22 cellular contexts compared by ENCODE assay signal in the genomic region with DNA sequence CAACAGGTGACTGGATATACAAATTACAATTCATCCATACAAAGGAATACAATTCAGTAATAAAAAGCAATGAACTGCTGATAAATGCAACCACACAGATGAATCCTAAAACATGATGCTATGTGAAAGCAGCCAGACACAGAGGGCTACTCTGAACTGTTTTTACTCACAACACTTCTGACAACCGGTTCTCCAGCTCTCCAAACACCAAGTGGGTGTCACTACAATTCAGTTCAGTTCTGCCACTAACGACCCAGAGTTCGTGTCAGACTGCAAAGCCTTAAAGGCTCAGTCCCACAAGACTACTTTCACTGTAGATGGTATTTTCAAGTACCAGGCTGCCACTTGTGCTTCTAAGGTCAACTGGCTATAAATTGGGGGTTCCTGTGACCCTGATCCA.
A peak's percentile ranks its signal among the peaks of the same experiment; 100 is the strongest.
DNase-seq lines count a peak whose midpoint lies in the region; ATAC-seq, FAIRE-seq and TF ChIP-seq lines count a peak whose summit lies in the region.
"Had no signal": no experiment of that assay in that cellular context is flagged by ENCODE, and none has a peak within 500 bp of the region (broad histone marks: within the 10 kb centered on the region; RNA-seq: fewer than 3 reads in every experiment).

No MANE protein-coding gene starts in this region.

- no peaks in the 10 kb centered on the region for H3K27me3 ChIP-seq in SK-N-SH (ENCODE audit: insufficient read depth)
- H3K27me3 ChIP-seq in OCI-LY3 (ENCODE audit: low read depth, low read length): no peaks in the 10 kb centered on the region; the same call in 1 of the 2 replicates
- no peaks in the 10 kb centered on the region for H3K27me3 ChIP-seq in endothelial cell of umbilical vein (ENCODE audit: control insufficient read depth in 2 of 2, insufficient read depth in 2 of 2, low read length in 2 of 2)
- H3K27me3 ChIP-seq in esophagus squamous epithelium: peaks cover 0 to 17% (median 0%) of the 10 kb centered on the region in 4 donors
- H3K27me3 ChIP-seq: BLaER1 had no signal

- ATAC-seq in SK-N-SH treated with all-trans-retinoic acid at 6 μM for 48 hours (peak; percentile 41; the same call in 2 of the 3 replicates), HG02884 (IDR thresholded peaks at IDR 0.05; ENCODE audit: unreplicated experiment) (no peak)
- peak; percentile 8 for ATAC-seq in stimulated activated effector memory CD8-positive, alpha-beta T cell treated with anti-CD3 and anti-CD28 coated beads, Interleukin-12 subunit alpha, Interleukin-12 subunit beta, amount 100 ng/mL, for 72 hours
- ATAC-seq: CD8-positive, alpha-beta T cell; Panc1; Right ventricle myocardium inferior had no signal

- no peaks in the 10 kb centered on the region for H3K9me2 ChIP-seq in SK-N-SH

- H3K9ac ChIP-seq in SK-N-SH (no peak overlapping the region), OCI-LY3 (ENCODE audit: low read length) (no peak overlapping the region), endothelial cell of umbilical vein (replicated peaks; ENCODE audit: extremely low read depth, insufficient read depth, low read length) (no peak overlapping the region)
- H3K9ac ChIP-seq: BLaER1 had no signal

- DNase-seq in SK-N-SH: no peak
- DNase-seq in endothelial cell of umbilical vein (ENCODE audit: low read depth, low spot score): no peak
- no peak for DNase-seq in stimulated activated effector memory CD8-positive, alpha-beta T cell treated with anti-CD3 and anti-CD28 coated beads, Interleukin-12 subunit alpha, Interleukin-12 subunit beta, amount 100 ng/mL, for 72 hours (ENCODE audit: low spot score in 2 of 2)
- no peak for DNase-seq in activated naive CD4-positive, alpha-beta T cell treated with anti-CD3 and anti-CD28 coated beads, Interleukin-2, amount 50 U/mL, for 16 hours
- DNase-seq in esophagus squamous epithelium (lab: John Stamatoyannopoulos, UW): no peak
- DNase-seq: CD8-positive, alpha-beta T cell; GF-D8; HCEC 1CT; NCI-H1417; NCI-H187 treated with DMSO at 0.1 percent for 48 hours; NCI-H2171 treated with DMSO at 0.1 percent for 48 hours; NCI-H446 treated with DMSO at 0.1 percent for 48 hours; NCI-H774 had no signal

- no peak for TF ChIP-seq EP300 in SK-N-SH (IDR thresholded peaks at IDR 0.05; ENCODE audit: borderline replicate concordance in 1 of 2, low read depth in 1 of 2, low read length in 1 of 2)

- H3K4me3 Mint-ChIP-seq in stimulated activated effector memory CD8-positive, alpha-beta T cell treated with anti-CD3 and anti-CD28 coated beads, Interleukin-12 subunit alpha, Interleukin-12 subunit beta, amount 100 ng/mL, for 72 hours: no peak overlapping the region
- H3K4me3 Mint-ChIP-seq: CD8-positive, alpha-beta T cell had no signal

- H3K9me3 ChIP-seq in SK-N-SH: no peaks in the 10 kb centered on the region
- H3K9me3 ChIP-seq in OCI-LY3 (ENCODE audit: insufficient read depth, low read length): no peaks in the 10 kb centered on the region
- H3K9me3 ChIP-seq in endothelial cell of umbilical vein (replicated peaks; ENCODE audit: control insufficient read depth, insufficient read depth, low read length): no peaks in the 10 kb centered on the region
- no peaks in the 10 kb centered on the region for H3K9me3 ChIP-seq in esophagus squamous epithelium
- H3K9me3 ChIP-seq: BLaER1 had no signal

- H2AFZ ChIP-seq in SK-N-SH (ENCODE audit: low read depth) (no peak overlapping the region), OCI-LY3 (ENCODE audit: low read depth, low read length) (no peak overlapping the region), endothelial cell of umbilical vein (ENCODE audit: low read depth, low read length) (no peak overlapping the region)

- H3K4me3 ChIP-seq in SK-N-SH (ENCODE audit: low read depth in 2 of 2, low read length in 1 of 2): no peak overlapping the region
- no peak overlapping the region for H3K4me3 ChIP-seq in OCI-LY3 (ENCODE audit: low read length)
- no peak overlapping the region for H3K4me3 ChIP-seq in endothelial cell of umbilical vein (replicated peaks in 1 of 3; ENCODE audit: insufficient read depth in 1 of 3, low read depth in 1 of 3, low read length in 3 of 3)
- no peak overlapping the region for H3K4me3 ChIP-seq in esophagus squamous epithelium
- H3K4me3 ChIP-seq: BLaER1, SK-N-MC had no signal

- TF ChIP-seq RAD21 in SK-N-SH (IDR thresholded peaks at IDR 0.05; ENCODE audit: low read length): no peak

- no peak for TF ChIP-seq CTCF in SK-N-SH (IDR thresholded peaks at IDR 0.05)
- no peak for TF ChIP-seq CTCF in OCI-LY3 (IDR thresholded peaks at IDR 0.05; ENCODE audit: low read depth, low read length)
- TF ChIP-seq CTCF in endothelial cell of umbilical vein (IDR thresholded peaks at IDR 0.05; ENCODE audit: extremely low read depth in 1 of 2, insufficient read depth in 1 of 2, low read depth in 1 of 2, low read length in 2 of 2): no peak
- no peak for TF ChIP-seq CTCF in esophagus squamous epithelium (IDR thresholded peaks at IDR 0.05)

- no peaks in the 10 kb centered on the region for H3K36me3 ChIP-seq in SK-N-SH (replicated peaks in 1 of 2; ENCODE audit: control insufficient read depth in 1 of 2, insufficient read depth in 2 of 2, low read length in 1 of 2)
- H3K36me3 ChIP-seq in OCI-LY3 (replicated peaks; ENCODE audit: low read depth, low read length): no peaks in the 10 kb centered on the region
- H3K36me3 ChIP-seq in endothelial cell of umbilical vein (ENCODE audit: control insufficient read depth in 2 of 2, extremely low read depth in 1 of 2, insufficient read depth in 2 of 2, low read length in 2 of 2): no peaks in the 10 kb centered on the region
- H3K36me3 ChIP-seq in esophagus squamous epithelium: no peaks in the 10 kb centered on the region
- H3K36me3 ChIP-seq: BLaER1 had no signal

- H3K9me3 Mint-ChIP-seq in stimulated activated effector memory CD8-positive, alpha-beta T cell treated with anti-CD3 and anti-CD28 coated beads, Interleukin-12 subunit alpha, Interleukin-12 subunit beta, amount 100 ng/mL, for 72 hours: no peaks in the 10 kb centered on the region
- H3K9me3 Mint-ChIP-seq: CD8-positive, alpha-beta T cell had no signal

- dilution Hi-C loops in endothelial cell of umbilical vein (cut with MboI; ENCODE audit: extremely low pct_ligation_motif_present, low sequenced_read_pairs): no loop called here

- H3K9me1 ChIP-seq in endothelial cell of umbilical vein (replicated peaks; ENCODE audit: control insufficient read depth, extremely low read depth, insufficient read depth, low read length): no peaks in the 10 kb centered on the region

- peak; percentile 28 for FAIRE-seq in endothelial cell of umbilical vein (lab: Jason Lieb, UNC)
- FAIRE-seq: A204.1, D721Med had no signal

- intact Hi-C loops in endothelial cell of umbilical vein (cut with micrococcal nuclease) (no loop called here), esophagus squamous epithelium (cut with DNase I) (no loop called here)

- H3K4me1 ChIP-seq in SK-N-SH (ENCODE audit: control insufficient read depth in 1 of 2, insufficient read depth in 2 of 2, low read depth in 1 of 2, low read length in 1 of 2) (no peaks in the 10 kb centered on the region; a peak in 1 of 4 replicates), OCI-LY3 (ENCODE audit: low read length) (peaks cover 47% of the 10 kb centered on the region), endothelial cell of umbilical vein (ENCODE audit: control insufficient read depth, extremely low read depth, insufficient read depth, low read length) (peaks cover 16% of the 10 kb centered on the region), esophagus squamous epithelium (no peaks in the 10 kb centered on the region)

- no TSS peak for BruUV-seq in endothelial cell of umbilical vein (replicated peaks; lab: Mats Ljungman, UMichigan)

- H3K36me3 Mint-ChIP-seq in stimulated activated effector memory CD8-positive, alpha-beta T cell treated with anti-CD3 and anti-CD28 coated beads, Interleukin-12 subunit alpha, Interleukin-12 subunit beta, amount 100 ng/mL, for 72 hours: no peaks in the 10 kb centered on the region
- H3K36me3 Mint-ChIP-seq: CD8-positive, alpha-beta T cell had no signal

- TF ChIP-seq POLR2A in endothelial cell of umbilical vein (IDR thresholded peaks at IDR 0.05; ENCODE audit: low read depth, low read length): no peak
- no peak for TF ChIP-seq POLR2A in esophagus squamous epithelium (IDR thresholded peaks at IDR 0.05)

- H3F3A ChIP-seq in SK-N-SH (replicated peaks; ENCODE audit: insufficient read depth): peaks cover 3% of the 10 kb centered on the region

- H3K4me1 Mint-ChIP-seq in stimulated activated effector memory CD8-positive, alpha-beta T cell treated with anti-CD3 and anti-CD28 coated beads, Interleukin-12 subunit alpha, Interleukin-12 subunit beta, amount 100 ng/mL, for 72 hours: peaks cover 12% of the 10 kb centered on the region

- 66% methylated on average over 3 of the region's 3 CpGs for WGBS in SK-N-SH (ENCODE audit: low lambda C conversion rate)
- WGBS in esophagus squamous epithelium, 2 donors: 36 to 52% methylated on average over 3 of the region's 3 CpGs

- no peak overlapping the region for H3K4me2 ChIP-seq in SK-N-SH
- H3K4me2 ChIP-seq in OCI-LY3 (ENCODE audit: low read length): peak overlapping the region; percentile 37
- no peak overlapping the region for H3K4me2 ChIP-seq in endothelial cell of umbilical vein (ENCODE audit: insufficient read depth, low read length)
- H3K4me2 ChIP-seq: BLaER1 had no signal

- H3K27ac ChIP-seq in SK-N-SH (ENCODE audit: low read depth in 2 of 2, low read length in 1 of 2) (no peak overlapping the region), OCI-LY3 (ENCODE audit: low read length) (no peak overlapping the region), endothelial cell of umbilical vein (ENCODE audit: insufficient read depth, low read depth, low read length) (no peak overlapping the region), esophagus squamous epithelium (no peak overlapping the region)
- H3K27ac ChIP-seq: BLaER1, SK-N-MC had no signal

- H3K27ac Mint-ChIP-seq in stimulated activated effector memory CD8-positive, alpha-beta T cell treated with anti-CD3 and anti-CD28 coated beads, Interleukin-12 subunit alpha, Interleukin-12 subunit beta, amount 100 ng/mL, for 72 hours: no peak overlapping the region
- H3K27ac Mint-ChIP-seq: CD8-positive, alpha-beta T cell had no signal

- POLR2A ChIA-PET in SK-N-SH (lab: Yijun Ruan, JAX) (interaction anchor here (0.6 kb wide), 1 partner anchor 20 kb away, joined by 4 read pairs; no protein-coding TSS in a partner anchor), endothelial cell of umbilical vein (lab: Charles Lee) (no interaction called here)

- CTCF ChIA-PET in SK-N-SH (lab: Yijun Ruan, JAX) (interaction anchor here (1.2 kb wide), 1 partner anchor 27 kb away, joined by 3 read pairs; no protein-coding TSS in a partner anchor), endothelial cell of umbilical vein (lab: Charles Lee) (interaction anchor here (1.1 to 1.8 kb wide), 3 partner anchors 13 to 28 kb away, joined by 3 to 6 read pairs (median 5); no protein-coding TSS in a partner anchor)

- H4K20me1 ChIP-seq in SK-N-SH (ENCODE audit: insufficient read depth): no peaks in the 10 kb centered on the region
- no peaks in the 10 kb centered on the region for H4K20me1 ChIP-seq in OCI-LY3 (ENCODE audit: insufficient read depth, low read length)
- H4K20me1 ChIP-seq in endothelial cell of umbilical vein (replicated peaks; ENCODE audit: control insufficient read depth, extremely low read depth, insufficient read depth, low read length): no peaks in the 10 kb centered on the region
- H4K20me1 ChIP-seq: BLaER1 had no signal

- no peaks in the 10 kb centered on the region for H3K79me2 ChIP-seq in SK-N-SH (ENCODE audit: insufficient read depth)
- H3K79me2 ChIP-seq in OCI-LY3 (ENCODE audit: low read length): no peaks in the 10 kb centered on the region
- H3K79me2 ChIP-seq in endothelial cell of umbilical vein (ENCODE audit: control insufficient read depth, insufficient read depth, low read length): no peaks in the 10 kb centered on the region
